Comparison of ENCODE assay signal across 8 cellular contexts in genomic region chr19:1861599-1862031, GRCh38. TPM values are rescaled to one million over a fixed set of nuclear protein-coding genes. Genes with fewer than 3 reads are reported as not detected.
DNase-seq lines count a peak whose midpoint lies in the region; ATAC-seq and TF ChIP-seq lines count a peak whose summit lies in the region.

No MANE protein-coding gene starts in this region.

- DNase-seq in RWPE1 (ENCODE audit: low spot score) (no peak), fibroblast of lung (ENCODE audit: low read depth in 2 of 2) (no peak), NCI-H1436 treated with DMSO at 0.1 percent for 48 hours (lab: John Stamatoyannopoulos, UW) (no peak), head of caudate nucleus (no peak), omental fat pad (ENCODE audit: low spot score) (no peak)

- POLR2A ChIA-PET in RWPE1 (lab: Yijun Ruan, JAX; ENCODE audit: low non-redundant PET) = no interaction called here

- H3K36me3 ChIP-seq in fibroblast of lung (ENCODE audit: control insufficient read depth, insufficient read depth, low read length) (no peaks in the 10 kb centered on the region), rectal smooth muscle tissue (ENCODE audit: control insufficient read depth, insufficient read depth, low read length) (no peaks in the 10 kb centered on the region)

- no peak for TF ChIP-seq CTCF in RWPE1 (conservative IDR thresholded peaks at IDR 0.05; ENCODE audit: low read depth)
- no peak for TF ChIP-seq CTCF in fibroblast of lung (conservative IDR thresholded peaks at IDR 0.05 in 1 of 2, IDR thresholded peaks at IDR 0.05 in 1 of 2; ENCODE audit: low read depth in 1 of 2, low read length in 2 of 2)
- TF ChIP-seq CTCF in omental fat pad (IDR thresholded peaks at IDR 0.05) = no peak

- peak overlapping the region; percentile 98 for H3K27ac ChIP-seq in RWPE1
- peak overlapping the region; percentile 72 for H3K27ac ChIP-seq in fibroblast of lung (ENCODE audit: insufficient read depth, low read length)
- H3K27ac ChIP-seq in rectal smooth muscle tissue (ENCODE audit: low read depth, low read length) = peak overlapping the region; percentile 45

- H3K9me3 ChIP-seq in fibroblast of lung (ENCODE audit: control insufficient read depth, insufficient read depth, low read depth, low read length) = no peaks in the 10 kb centered on the region

- CTCF ChIA-PET in RWPE1 (lab: Yijun Ruan, JAX) = interaction anchor here (0.7 kb wide), 1 partner anchor 328 kb away, joined by 4 read pairs; no protein-coding TSS in a partner anchor

- H4K20me1 ChIP-seq in fibroblast of lung (ENCODE audit: control insufficient read depth, extremely low read depth, insufficient read depth, low read length) = no peaks in the 10 kb centered on the region

- H3K4me2 ChIP-seq in fibroblast of lung (ENCODE audit: extremely low read depth, insufficient read depth, low read length) = peak overlapping the region; percentile 97

- H3K27me3 ChIP-seq in fibroblast of lung (ENCODE audit: control insufficient read depth, insufficient read depth, low read length) = no peaks in the 10 kb centered on the region
- no peaks in the 10 kb centered on the region for H3K27me3 ChIP-seq in rectal smooth muscle tissue (ENCODE audit: control insufficient read depth, insufficient read depth, low read length)

- H3K79me2 ChIP-seq in fibroblast of lung (ENCODE audit: control insufficient read depth, insufficient read depth, low read length) = peaks cover 60% of the 10 kb centered on the region

- intact Hi-C loops in head of caudate nucleus (cut with DNase I) = no loop called here

- ATAC-seq in HG02973 (IDR thresholded peaks at IDR 0.05; ENCODE audit: unreplicated experiment) (no peak), omental fat pad (ENCODE audit: low FRiP score) (no peak)

- H3K9ac ChIP-seq in fibroblast of lung (ENCODE audit: insufficient read depth, low read length) = peak overlapping the region; percentile 8
- no peak overlapping the region for H3K9ac ChIP-seq in rectal smooth muscle tissue (ENCODE audit: low read length)

- H3K4me1 ChIP-seq in fibroblast of lung (ENCODE audit: control insufficient read depth, extremely low read depth, insufficient read depth, low read length) (peaks cover 28% of the 10 kb centered on the region), rectal smooth muscle tissue (ENCODE audit: control insufficient read depth, insufficient read depth, low read length) (peaks cover 9% of the 10 kb centered on the region)

- H3K4me3 ChIP-seq in GM08714 (ENCODE audit: low read length) (peak overlapping the region; percentile 92), fibroblast of lung (replicated peaks in 1 of 4; ENCODE audit: control extremely low read depth in 1 of 4, insufficient read depth in 1 of 4, low read depth in 3 of 4, low read length in 4 of 4) (peak overlapping the region; percentile 67 to 92 (median 84)), rectal smooth muscle tissue (ENCODE audit: low read length) (peak overlapping the region; percentile 71)

- no peak overlapping the region for H2AFZ ChIP-seq in fibroblast of lung (ENCODE audit: low read length)

RNA-seq across cellular contexts. Expression of gene KLF16, which starts 1.8 kb away (rescaled TPM):
- total RNA-seq in fibroblast of lung (3.9 and 6.9 TPM in 2 replicates), omental fat pad (10 to 100 TPM in 1 of 4 donors, 1 to 10 TPM in 3; 4.0 to 19.5 (median 6.7) TPM)
- polyA plus RNA-seq in fibroblast of lung = 4.2 and 5.0 TPM in 2 replicates
- 12.9 and 21.2 TPM in 2 replicates for polyA plus RNA-seq in fibroblast of lung (2012)
- 5.8 and 6.4 TPM in 2 replicates for polyA minus RNA-seq in fibroblast of lung (ENCODE audit: low replicate concordance)

RNA-seq across cellular contexts. Expression of gene REXO1, which starts 13.3 kb away (rescaled TPM):
- total RNA-seq in fibroblast of lung (4.1 and 6.8 TPM in 2 replicates), omental fat pad (10 to 100 TPM; 17.0 to 31.3 (median 19.6) TPM)
- 6.1 and 12.0 TPM in 2 replicates for polyA plus RNA-seq in fibroblast of lung
- 12.0 and 20.9 TPM in 2 replicates for polyA plus RNA-seq in fibroblast of lung (2012)
- polyA minus RNA-seq in fibroblast of lung (ENCODE audit: low replicate concordance) = 39.0 and 40.1 TPM in 2 replicates

RNA-seq across cellular contexts. Expression of gene ABHD17A, which starts 23.7 kb away (rescaled TPM):
- total RNA-seq in fibroblast of lung = 59.1 and 74.5 TPM in 2 replicates
- polyA plus RNA-seq in fibroblast of lung = 23.0 and 25.8 TPM in 2 replicates
- 38.3 and 53.8 TPM in 2 replicates for polyA plus RNA-seq in fibroblast of lung (2012)
- 18.9 and 29.3 TPM in 2 replicates for polyA minus RNA-seq in fibroblast of lung (ENCODE audit: low replicate concordance)
- 100 to 1,000 TPM in 1 of 4 donors, 10 to 100 TPM in 3; 70.1 to 117 (median 87.8) TPM for total RNA-seq in omental fat pad

RNA-seq across cellular contexts. Expression of gene ADAT3, which starts 43.6 kb away (rescaled TPM):
- 1.5 and 1.7 TPM in 2 replicates for total RNA-seq in fibroblast of lung
- 0.42 and 0.61 TPM in 2 replicates for polyA plus RNA-seq in fibroblast of lung
- 1.6 and 3.8 TPM in 2 replicates for polyA plus RNA-seq in fibroblast of lung (2012)
- polyA minus RNA-seq in fibroblast of lung (ENCODE audit: low replicate concordance) = 0.33 and 1.5 TPM in 2 replicates
- 1 to 10 TPM; 2.4 to 6.2 (median 3.9) TPM for total RNA-seq in omental fat pad

RNA-seq across cellular contexts. Expression of gene SCAMP4, which starts 43.6 kb away (rescaled TPM):
- total RNA-seq in fibroblast of lung (22.1 and 29.7 TPM in 2 replicates), omental fat pad (10 to 100 TPM; 38.0 to 57.8 (median 45.6) TPM)
- polyA plus RNA-seq in fibroblast of lung = 16.9 and 21.2 TPM in 2 replicates
- polyA plus RNA-seq in fibroblast of lung (2012) = 45.1 and 47.0 TPM in 2 replicates
- polyA minus RNA-seq in fibroblast of lung (ENCODE audit: low replicate concordance) = 50.1 and 59.3 TPM in 2 replicates

Comparison
In these comparisons a context has a peak if more than half of its experiments do, and no peak if none do; other contexts are left out.
1. H3K27ac ChIP-seq: peak in every context shown above with its lines; median percentile 98 in RWPE1; 72 in fibroblast of lung; 45 in rectal smooth muscle tissue.